1 cellular context compared by ENCODE assay signal in the genomic region with DNA sequence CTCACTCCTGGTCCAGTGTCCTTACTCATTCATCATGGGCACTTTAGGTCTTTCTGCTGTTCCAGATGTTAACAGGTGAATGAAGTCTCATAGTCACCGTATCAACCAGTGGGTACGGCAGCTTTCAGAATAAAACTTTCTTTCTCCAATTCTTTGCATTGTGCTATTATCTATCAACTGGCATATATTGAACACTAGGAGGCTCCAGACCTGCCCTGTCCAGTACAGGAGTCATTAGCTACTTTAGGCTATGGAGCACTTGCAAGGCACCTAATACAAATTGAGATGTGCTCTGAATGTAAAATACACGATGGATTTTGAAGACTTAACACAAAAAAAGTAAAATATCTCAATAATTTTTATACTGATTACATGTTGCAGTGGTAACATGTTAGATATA.
TF ChIP-seq lines count a peak whose summit lies in the region.

No MANE protein-coding gene starts in this region.

TF ChIP-seq in GM23338, 12 proteins besides CTCF, POLR2A, EP300 and RAD21 (continued from another document):
- no peak for TF ChIP-seq REST (IDR thresholded peaks at IDR 0.05; ENCODE audit: unreplicated experiment)
- no peak for TF ChIP-seq STAT1 (IDR thresholded peaks at IDR 0.05; ENCODE audit: unreplicated experiment)
- TF ChIP-seq, protein P1, sequence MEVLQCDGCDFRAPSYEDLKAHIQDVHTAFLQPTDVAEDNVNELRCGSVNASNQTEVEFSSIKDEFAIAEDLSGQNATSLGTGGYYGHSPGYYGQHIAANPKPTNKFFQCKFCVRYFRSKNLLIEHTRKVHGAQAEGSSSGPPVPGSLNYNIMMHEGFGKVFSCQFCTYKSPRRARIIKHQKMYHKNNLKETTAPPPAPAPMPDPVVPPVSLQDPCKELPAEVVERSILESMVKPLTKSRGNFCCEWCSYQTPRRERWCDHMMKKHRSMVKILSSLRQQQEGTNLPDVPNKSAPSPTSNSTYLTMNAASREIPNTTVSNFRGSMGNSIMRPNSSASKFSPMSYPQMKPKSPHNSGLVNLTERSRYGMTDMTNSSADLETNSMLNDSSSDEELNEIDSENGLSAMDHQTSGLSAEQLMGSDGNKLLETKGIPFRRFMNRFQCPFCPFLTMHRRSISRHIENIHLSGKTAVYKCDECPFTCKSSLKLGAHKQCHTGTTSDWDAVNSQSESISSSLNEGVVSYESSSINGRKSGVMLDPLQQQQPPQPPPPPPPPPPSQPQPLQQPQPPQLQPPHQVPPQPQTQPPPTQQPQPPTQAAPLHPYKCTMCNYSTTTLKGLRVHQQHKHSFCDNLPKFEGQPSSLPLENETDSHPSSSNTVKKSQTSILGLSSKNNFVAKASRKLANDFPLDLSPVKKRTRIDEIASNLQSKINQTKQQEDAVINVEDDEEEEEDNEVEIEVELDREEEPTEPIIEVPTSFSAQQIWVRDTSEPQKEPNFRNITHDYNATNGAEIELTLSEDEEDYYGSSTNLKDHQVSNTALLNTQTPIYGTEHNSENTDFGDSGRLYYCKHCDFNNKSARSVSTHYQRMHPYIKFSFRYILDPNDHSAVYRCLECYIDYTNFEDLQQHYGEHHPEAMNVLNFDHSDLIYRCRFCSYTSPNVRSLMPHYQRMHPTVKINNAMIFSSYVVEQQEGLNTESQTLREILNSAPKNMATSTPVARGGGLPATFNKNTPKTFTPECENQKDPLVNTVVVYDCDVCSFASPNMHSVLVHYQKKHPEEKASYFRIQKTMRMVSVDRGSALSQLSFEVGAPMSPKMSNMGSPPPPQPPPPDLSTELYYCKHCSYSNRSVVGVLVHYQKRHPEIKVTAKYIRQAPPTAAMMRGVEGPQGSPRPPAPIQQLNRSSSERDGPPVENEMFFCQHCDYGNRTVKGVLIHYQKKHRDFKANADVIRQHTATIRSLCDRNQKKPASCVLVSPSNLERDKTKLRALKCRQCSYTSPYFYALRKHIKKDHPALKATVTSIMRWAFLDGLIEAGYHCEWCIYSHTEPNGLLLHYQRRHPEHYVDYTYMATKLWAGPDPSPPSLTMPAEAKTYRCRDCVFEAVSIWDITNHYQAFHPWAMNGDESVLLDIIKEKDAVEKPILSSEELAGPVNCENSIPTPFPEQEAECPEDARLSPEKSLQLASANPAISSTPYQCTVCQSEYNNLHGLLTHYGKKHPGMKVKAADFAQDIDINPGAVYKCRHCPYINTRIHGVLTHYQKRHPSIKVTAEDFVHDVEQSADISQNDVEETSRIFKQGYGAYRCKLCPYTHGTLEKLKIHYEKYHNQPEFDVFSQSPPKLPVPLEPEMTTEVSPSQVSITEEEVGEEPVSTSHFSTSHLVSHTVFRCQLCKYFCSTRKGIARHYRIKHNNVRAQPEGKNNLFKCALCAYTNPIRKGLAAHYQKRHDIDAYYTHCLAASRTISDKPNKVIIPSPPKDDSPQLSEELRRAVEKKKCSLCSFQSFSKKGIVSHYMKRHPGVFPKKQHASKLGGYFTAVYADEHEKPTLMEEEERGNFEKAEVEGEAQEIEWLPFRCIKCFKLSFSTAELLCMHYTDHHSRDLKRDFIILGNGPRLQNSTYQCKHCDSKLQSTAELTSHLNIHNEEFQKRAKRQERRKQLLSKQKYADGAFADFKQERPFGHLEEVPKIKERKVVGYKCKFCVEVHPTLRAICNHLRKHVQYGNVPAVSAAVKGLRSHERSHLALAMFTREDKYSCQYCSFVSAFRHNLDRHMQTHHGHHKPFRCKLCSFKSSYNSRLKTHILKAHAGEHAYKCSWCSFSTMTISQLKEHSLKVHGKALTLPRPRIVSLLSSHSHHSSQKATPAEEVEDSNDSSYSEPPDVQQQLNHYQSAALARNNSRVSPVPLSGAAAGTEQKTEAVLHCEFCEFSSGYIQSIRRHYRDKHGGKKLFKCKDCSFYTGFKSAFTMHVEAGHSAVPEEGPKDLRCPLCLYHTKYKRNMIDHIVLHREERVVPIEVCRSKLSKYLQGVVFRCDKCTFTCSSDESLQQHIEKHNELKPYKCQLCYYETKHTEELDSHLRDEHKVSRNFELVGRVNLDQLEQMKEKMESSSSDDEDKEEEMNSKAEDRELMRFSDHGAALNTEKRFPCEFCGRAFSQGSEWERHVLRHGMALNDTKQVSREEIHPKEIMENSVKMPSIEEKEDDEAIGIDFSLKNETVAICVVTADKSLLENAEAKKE (CRISPR knock-in tag; IDR thresholded peaks at IDR 0.05): no peak
- TF ChIP-seq ZNF114 (CRISPR knock-in tag; IDR thresholded peaks at IDR 0.05): no peak
- TF ChIP-seq JUNB (IDR thresholded peaks at IDR 0.05; ENCODE audit: unreplicated experiment): no peak
- TF ChIP-seq POLR2AphosphoS5 (IDR thresholded peaks at IDR 0.05; ENCODE audit: low read depth): no peak
- no peak for TF ChIP-seq EZH2phosphoT487 (IDR thresholded peaks at IDR 0.05; ENCODE audit: unreplicated experiment)
- TF ChIP-seq CREB1 (CRISPR knock-in tag; IDR thresholded peaks at IDR 0.05; ENCODE audit: low read depth): no peak
- TF ChIP-seq NANOG (IDR thresholded peaks at IDR 0.05; ENCODE audit: borderline replicate concordance): no peak
- TF ChIP-seq EZH2 (IDR thresholded peaks at IDR 0.05; ENCODE audit: low read depth, unreplicated experiment): no peak
